ENCODE assay signal across 18 cellular contexts in genomic region chr3:194833511-194833910, GRCh38.
DNase-seq lines count a peak whose midpoint lies in the region; FAIRE-seq and TF ChIP-seq lines count a peak whose summit lies in the region.
"Had no signal": no experiment of that assay in that cellular context is flagged by ENCODE, and none has a peak within 500 bp of the region (broad histone marks: within the 10 kb centered on the region; RNA-seq: fewer than 3 reads in every experiment).

No MANE protein-coding gene starts in this region.

- TF ChIP-seq POLR2A in breast epithelium (IDR thresholded peaks at IDR 0.05): no peak

- no peak overlapping the region for H3K4me3 ChIP-seq in breast epithelium

- TF ChIP-seq CTCF in MCF 10A (IDR thresholded peaks at IDR 0.05; ENCODE audit: unreplicated experiment) (no peak), breast epithelium (IDR thresholded peaks at IDR 0.05) (no peak), D721Med (IDR thresholded peaks at IDR 0.05; ENCODE audit: insufficient read depth, missing control alignments) (no peak)

- intact Hi-C loops in MCF 10A (cut with micrococcal nuclease): no loop called here
- intact Hi-C loops in breast epithelium (cut with DNase I; ENCODE audit: low total_unique reads): no loop called here

- POLR2A ChIA-PET in MCF 10A (lab: Yijun Ruan, JAX): interaction anchor here (0.6 kb wide), 1 partner anchor 15 kb away, joined by 3 read pairs; no protein-coding TSS in a partner anchor

- no peak for FAIRE-seq in D721Med (lab: Jason Lieb, UNC)
- FAIRE-seq: G401.6, GM12892, H1, HepG2, HTR-8/SVneo had no signal

- no peaks in the 10 kb centered on the region for H3K4me1 ChIP-seq in breast epithelium

- CTCF ChIA-PET in MCF 10A (lab: Yijun Ruan, JAX): interaction anchor here (0.6 to 0.7 kb wide), 2 partner anchors 9 to 142 kb away, joined by 3 read pairs; no protein-coding TSS in a partner anchor

- H3K36me3 ChIP-seq in breast epithelium: no peaks in the 10 kb centered on the region

- no peak overlapping the region for H3K27ac Mint-ChIP-seq in MCF 10A (ENCODE audit: low read depth, unreplicated experiment)
- H3K27ac Mint-ChIP-seq: CD8-positive, alpha-beta memory T cell; HFFc6 had no signal

- H3K4me3 Mint-ChIP-seq in MCF 10A (ENCODE audit: unreplicated experiment): no peak overlapping the region
- H3K4me3 Mint-ChIP-seq: CD8-positive, alpha-beta memory T cell; HFFc6 had no signal

- no peaks in the 10 kb centered on the region for H3K27me3 ChIP-seq in breast epithelium

- no peaks in the 10 kb centered on the region for H3K9me3 ChIP-seq in breast epithelium

- no peaks in the 10 kb centered on the region for H3K9me3 Mint-ChIP-seq in MCF 10A (ENCODE audit: unreplicated experiment)
- H3K9me3 Mint-ChIP-seq: CD8-positive, alpha-beta memory T cell; HFFc6 had no signal

- H3K27me3 Mint-ChIP-seq in MCF 10A (ENCODE audit: insufficient read depth, unreplicated experiment): no peaks in the 10 kb centered on the region

- peak; percentile 26 for DNase-seq in MCF 10A (ENCODE audit: unreplicated experiment)
- no peak for DNase-seq in breast epithelium (ENCODE audit: low spot score in 2 of 2)
- peak; percentile 70 for DNase-seq in dermis blood vessel endothelial cell
- DNase-seq in pulmonary artery endothelial cell (ENCODE audit: low read depth, low spot score): peak; percentile 46
- no peak for DNase-seq in activated effector memory CD4-positive, alpha-beta T cell treated with anti-CD3 and anti-CD28 coated beads, Interleukin-2, amount 50 U/mL, for 16 hours
- no peak for DNase-seq in D721Med (ENCODE audit: insufficient read length, low spot score)
- DNase-seq in RPMI8226: no peak
- DNase-seq: Calu3; CD8-positive, alpha-beta memory T cell; EL; HCEC 1CT; HFFc6 had no signal

- H3K4me1 Mint-ChIP-seq in MCF 10A (ENCODE audit: insufficient read depth, unreplicated experiment): no peaks in the 10 kb centered on the region
- H3K4me1 Mint-ChIP-seq: CD8-positive, alpha-beta memory T cell had no signal

- no peaks in the 10 kb centered on the region for H3K36me3 Mint-ChIP-seq in MCF 10A (ENCODE audit: insufficient read depth, unreplicated experiment)
- H3K36me3 Mint-ChIP-seq: CD8-positive, alpha-beta memory T cell had no signal

- H3K27ac ChIP-seq in breast epithelium: no peak overlapping the region
- H3K27ac ChIP-seq: 22Rv1 had no signal

- no TSS peak for BruUV-seq in MCF 10A (replicated peaks; lab: Mats Ljungman, UMichigan)

Comparison
In these comparisons a context has a peak if more than half of its experiments do, and no peak if none do; other contexts are left out.
1. DNase-seq: peak in MCF 10A (single experiment), dermis blood vessel endothelial cell (single experiment) and pulmonary artery endothelial cell (single experiment); none in breast epithelium (0 of 2), activated effector memory CD4-positive, alpha-beta T cell treated with anti-CD3 and anti-CD28 coated beads, Interleukin-2, amount 50 U/mL, for 16 hours (single experiment), D721Med (single experiment) and RPMI8226 (single experiment).